In genomic region chr9:3385871-3386270, GRCh38 we compare ENCODE assay signal across 11 cellular contexts.
DNase-seq lines count a peak whose midpoint lies in the region; ATAC-seq and TF ChIP-seq lines count a peak whose summit lies in the region.
"Had no signal": no experiment of that assay in that cellular context is flagged by ENCODE, and none has a peak within 500 bp of the region (broad histone marks: within the 10 kb centered on the region; RNA-seq: fewer than 3 reads in every experiment).

No MANE protein-coding gene starts in this region.

- peaks cover 16% of the 10 kb centered on the region for H3K4me1 Mint-ChIP-seq in memory B cell
- no peaks in the 10 kb centered on the region for H3K4me1 Mint-ChIP-seq in mesothelial cell of epicardium

- no peak for TF ChIP-seq CTCF in mesothelial cell of epicardium (IDR thresholded peaks at IDR 0.05; ENCODE audit: unreplicated experiment)

- peaks cover 4% of the 10 kb centered on the region for H3K9me3 Mint-ChIP-seq in memory B cell
- H3K9me3 Mint-ChIP-seq in mesothelial cell of epicardium = peaks cover 36% of the 10 kb centered on the region

- H3K4me3 Mint-ChIP-seq in memory B cell = no peak overlapping the region
- H3K4me3 Mint-ChIP-seq in mesothelial cell of epicardium = no peak overlapping the region

- no peaks in the 10 kb centered on the region for H3K36me3 ChIP-seq in effector memory CD4-positive, alpha-beta T cell (ENCODE audit: control insufficient read depth, insufficient read depth, low read length)

- H3K27me3 Mint-ChIP-seq in memory B cell = no peaks in the 10 kb centered on the region
- H3K27me3 Mint-ChIP-seq in mesothelial cell of epicardium (ENCODE audit: low read depth) = no peaks in the 10 kb centered on the region
- H3K27me3 Mint-ChIP-seq: IgD-negative memory B cell had no signal

- H3K4me3 ChIP-seq in effector memory CD4-positive, alpha-beta T cell (ENCODE audit: insufficient read depth, low read depth, low read length, poor library complexity, severe bottlenecking) = no peak overlapping the region
- H3K4me3 ChIP-seq: smooth muscle cell had no signal

- no peaks in the 10 kb centered on the region for H3K27me3 ChIP-seq in effector memory CD4-positive, alpha-beta T cell (replicated peaks; ENCODE audit: control insufficient read depth, insufficient read depth, low read length, poor library complexity, severe bottlenecking)

- H3K9me3 ChIP-seq in effector memory CD4-positive, alpha-beta T cell (ENCODE audit: control insufficient read depth, low read length) = no peaks in the 10 kb centered on the region

- H3K27ac Mint-ChIP-seq in memory B cell (peak overlapping the region; percentile 47), mesothelial cell of epicardium (no peak overlapping the region)
- H3K27ac Mint-ChIP-seq: IgD-negative memory B cell had no signal

- H3K4me1 ChIP-seq in effector memory CD4-positive, alpha-beta T cell (ENCODE audit: control insufficient read depth, insufficient read depth, low read length, poor library complexity, severe bottlenecking) = no peaks in the 10 kb centered on the region

- ATAC-seq in GM18520 (IDR thresholded peaks at IDR 0.05; ENCODE audit: unreplicated experiment) (peak; percentile 87), GM21619 (IDR thresholded peaks at IDR 0.05; ENCODE audit: unreplicated experiment) (peak; percentile 90), HG03469 (IDR thresholded peaks at IDR 0.05; ENCODE audit: unreplicated experiment) (peak; percentile 94), memory B cell (ENCODE audit: low read depth) (peak; percentile 14)
- ATAC-seq: Right ventricle myocardium inferior had no signal

- no peak overlapping the region for H3K27ac ChIP-seq in effector memory CD4-positive, alpha-beta T cell (ENCODE audit: insufficient read depth, low read length, poor library complexity, severe bottlenecking)

- DNase-seq in memory B cell (ENCODE audit: low spot score in 2 of 2) (no peak), NCI-H446 (lab: John Stamatoyannopoulos, UW) (no peak), mesothelial cell of epicardium (ENCODE audit: low spot score in 2 of 2, unreplicated experiment in 2 of 2) (no peak), NCI-H1092 treated with DMSO at 0.1 percent for 48 hours (lab: John Stamatoyannopoulos, UW) (no peak)
- no peak for DNase-seq in effector memory CD4-positive, alpha-beta T cell

- H3K36me3 Mint-ChIP-seq in memory B cell (peaks cover 30% of the 10 kb centered on the region), mesothelial cell of epicardium (peaks cover 56% of the 10 kb centered on the region)

Comparison
In these comparisons a context has a peak if more than half of its experiments do, and no peak if none do; other contexts are left out.
1. ATAC-seq: peak in every context shown above with its lines; median percentile 94 in HG03469; 90 in GM21619; 87 in GM18520; 14 in memory B cell.